ENCODE assay signal across 14 cellular contexts in genomic region chr3:41933154-41933676, GRCh38. TPM values are rescaled to one million over a fixed set of nuclear protein-coding genes. Genes with fewer than 3 reads are reported as not detected.
DNase-seq lines count a peak whose midpoint lies in the region; ATAC-seq and TF ChIP-seq lines count a peak whose summit lies in the region.
"Had no signal": no experiment of that assay in that cellular context is flagged by ENCODE, and none has a peak within 500 bp of the region (broad histone marks: within the 10 kb centered on the region; RNA-seq: fewer than 3 reads in every experiment).

No MANE protein-coding gene starts in this region.

- peaks cover 15% of the 10 kb centered on the region for H3K4me1 ChIP-seq in RWPE2 (ENCODE audit: insufficient read depth, poor library complexity, severe bottlenecking)
- no peaks in the 10 kb centered on the region for H3K4me1 ChIP-seq in smooth muscle cell (ENCODE audit: low read depth)

- ATAC-seq in RWPE2 (ENCODE audit: low read depth) (peak; percentile 78), GM18870 (IDR thresholded peaks at IDR 0.05; ENCODE audit: unreplicated experiment) (no peak)
- ATAC-seq: activated CD4-positive, CD25-positive, alpha-beta regulatory T cell treated with anti-CD3 and anti-CD28 coated beads, Interleukin-2, amount 50 U/mL, for 24 hours; Right ventricle myocardium inferior had no signal

- no peak overlapping the region for H3K9ac ChIP-seq in smooth muscle cell (ENCODE audit: low read depth)

- no peak for TF ChIP-seq CTCF in RWPE2 (IDR thresholded peaks at IDR 0.05; ENCODE audit: poor library complexity, severe bottlenecking)
- TF ChIP-seq CTCF in fibroblast of mammary gland (conservative IDR thresholded peaks at IDR 0.05; ENCODE audit: control insufficient read depth, insufficient read depth, low read depth, low read length): no peak
- no peak for TF ChIP-seq CTCF in smooth muscle cell (IDR thresholded peaks at IDR 0.05; ENCODE audit: borderline replicate concordance, insufficient read depth, poor library complexity, severe bottlenecking)

- H3K27ac ChIP-seq in RWPE2 (ENCODE audit: poor library complexity, severe bottlenecking) (no peak overlapping the region), smooth muscle cell (ENCODE audit: low read depth) (no peak overlapping the region)
- H3K27ac ChIP-seq: hepatocyte had no signal

- H3K4me2 ChIP-seq in smooth muscle cell: no peak overlapping the region
- H3K4me2 ChIP-seq: hepatocyte had no signal

- H3K4me3 ChIP-seq in RWPE2 (ENCODE audit: severe bottlenecking) (no peak overlapping the region), fibroblast of mammary gland (ENCODE audit: control insufficient read depth, low read depth, low read length) (no peak overlapping the region), skeletal muscle cell (ENCODE audit: low read depth, low read length) (no peak overlapping the region), smooth muscle cell (no peak overlapping the region)
- H3K4me3 ChIP-seq: hepatocyte had no signal

- H3K9me3 ChIP-seq in RWPE2 (ENCODE audit: severe bottlenecking): no peaks in the 10 kb centered on the region
- no peaks in the 10 kb centered on the region for H3K9me3 ChIP-seq in smooth muscle cell (replicated peaks; ENCODE audit: low read depth)

- H3K27me3 ChIP-seq in RWPE2 (ENCODE audit: insufficient read depth, poor library complexity, severe bottlenecking) (no peaks in the 10 kb centered on the region), smooth muscle cell (ENCODE audit: low read depth) (no peaks in the 10 kb centered on the region)
- H3K27me3 ChIP-seq: hepatocyte had no signal

- H3K79me2 ChIP-seq in smooth muscle cell (ENCODE audit: low read depth): no peaks in the 10 kb centered on the region
- H3K79me2 ChIP-seq: hepatocyte had no signal

- H3K36me3 ChIP-seq in RWPE2 (ENCODE audit: low read depth) (no peaks in the 10 kb centered on the region), smooth muscle cell (ENCODE audit: low read depth) (no peaks in the 10 kb centered on the region)

- no peaks in the 10 kb centered on the region for H4K20me1 ChIP-seq in smooth muscle cell (ENCODE audit: low read depth)

- no peak overlapping the region for H2AFZ ChIP-seq in smooth muscle cell (ENCODE audit: low read depth)
- H2AFZ ChIP-seq: hepatocyte had no signal

- DNase-seq in GM04504 (ENCODE audit: low read depth) (peak; percentile 69), RWPE2 (ENCODE audit: low spot score) (no peak), fibroblast of mammary gland (ENCODE audit: low read depth) (peak; percentile 73), skeletal muscle cell (ENCODE audit: low read depth) (peak; percentile 51), cortex of kidney (lab: John Stamatoyannopoulos, UW) (no peak), smooth muscle cell (lab: John Stamatoyannopoulos, UW; ENCODE audit: unreplicated experiment) (no peak), NCI-H446 (lab: John Stamatoyannopoulos, UW) (no peak)
- DNase-seq: NCI-H2171 treated with DMSO at 0.1 percent for 48 hours; stimulated activated CD4-positive, alpha-beta T cell treated with anti-CD3 and anti-CD28 coated beads, Interleukin-15, amount 100 ng/mL, for 24 hours; stimulated activated naive CD4-positive, alpha-beta T cell treated with Interleukin-2 at 50 U/mL for 16 hours had no signal

- no peaks in the 10 kb centered on the region for H3F3A ChIP-seq in smooth muscle cell (ENCODE audit: low read depth)

- 78% methylated on average over 3 of the region's 3 CpGs for WGBS in smooth muscle cell (ENCODE audit: low lambda C conversion rate)

RNA-seq across cellular contexts. Expression of gene ULK4, which starts 28.7 kb away (rescaled TPM):
- total RNA-seq in smooth muscle cell: 10.3 and 14.2 TPM in 2 replicates
- polyA plus RNA-seq in smooth muscle cell: 4.3 and 5.4 TPM in 2 replicates

Comparison
In these comparisons a context has a peak if more than half of its experiments do, and no peak if none do; other contexts are left out.
1. DNase-seq: peak in GM04504 (single experiment), fibroblast of mammary gland (single experiment) and skeletal muscle cell (single experiment); none in RWPE2 (single experiment), cortex of kidney (single experiment), smooth muscle cell (single experiment) and NCI-H446 (0 of 2).